In genomic region chr19:38816131-38816750, GRCh38 we compare ENCODE assay signal across 23 cellular contexts. TPM values are rescaled to one million over a fixed set of nuclear protein-coding genes. Genes with fewer than 3 reads are reported as not detected.
"Had no signal": no experiment of that assay in that cellular context is flagged by ENCODE, and none has a peak within 500 bp of the region (broad histone marks: within the 10 kb centered on the region; RNA-seq: fewer than 3 reads in every experiment).

No MANE protein-coding gene starts in this region.

- H3K27me3 ChIP-seq: dorsolateral prefrontal cortex, foreskin keratinocyte, neutrophil, right lobe of liver had no signal

- H3K9me3 Mint-ChIP-seq: activated naive CD4-positive, alpha-beta T cell treated with anti-CD3 and anti-CD28 coated beads for 36 hours; activated T-helper 2 cell treated with anti-CD3 and anti-CD28 coated beads, Interferon-gamma antibody, Interleukin-2, Interleukin-4, amounts not matched to agents 10 μg/mL and 5 μg/mL and 100 μg/mL, durations not matched to agents 14 hours and 24 hours and 36 hours; brain; natural killer cell; stimulated activated memory B cell treated with anti-CD40 and anti-IgM and Interleukin-4, amounts not matched to agents 10 μg/mL and 1 μg/mL and 100 μg/mL, for 72 hours; T-helper 2 cell treated with Interferon-gamma antibody and Interleukin-4, amounts not matched to agents 5 μg/mL and 100 μg/mL, for 36 hours had no signal

- H3K79me2 ChIP-seq: parathyroid adenoma had no signal

- ATAC-seq: activated CD8-positive, alpha-beta memory T cell treated with anti-CD3 and anti-CD28 coated beads, Interleukin-2, amount 10 ng/mL, durations not matched to agents 7 days and 5 days; foreskin keratinocyte; lower lobe of right lung; natural killer cell; right lobe of liver; stimulated activated memory B cell treated with anti-CD40 and anti-IgM and Interleukin-4, amounts not matched to agents 10 μg/mL and 1 μg/mL and 100 μg/mL, for 72 hours had no signal

- H3K9me3 ChIP-seq: lower lobe of right lung, neutrophil, right lobe of liver had no signal

- H3K27ac ChIP-seq: dorsolateral prefrontal cortex, foreskin keratinocyte, lower lobe of right lung, neutrophil, parathyroid adenoma, right lobe of liver had no signal

- DNase-seq: activated CD4-positive, alpha-beta T cell treated with anti-CD3 and anti-CD28 coated beads, Interleukin-2, amount 50 U/mL, for 48 hours; activated CD8-positive, alpha-beta memory T cell treated with anti-CD3 and anti-CD28 coated beads, Interleukin-2, amount 10 ng/mL, durations not matched to agents 7 days and 5 days; activated naive CD4-positive, alpha-beta T cell treated with anti-CD3 and anti-CD28 coated beads for 36 hours; anterior cingulate cortex; dorsolateral prefrontal cortex; foreskin keratinocyte; glutamatergic neuron; hypothalamus; islet precursor cell; lower lobe of right lung; natural killer cell; stimulated activated CD4-positive, alpha-beta T cell treated with anti-CD3 and anti-CD28 coated beads, Interleukin-4, amount 100 ng/mL, for 24 hours had no signal

- H3K9ac ChIP-seq: parathyroid adenoma had no signal

- H3K4me3 ChIP-seq: dorsolateral prefrontal cortex, lower lobe of right lung, right lobe of liver, smooth muscle cell had no signal

- H3K27ac Mint-ChIP-seq: activated CD8-positive, alpha-beta memory T cell treated with anti-CD3 and anti-CD28 coated beads, Interleukin-2, amount 10 ng/mL, durations not matched to agents 7 days and 5 days; activated naive CD4-positive, alpha-beta T cell treated with anti-CD3 and anti-CD28 coated beads for 36 hours; activated T-helper 2 cell treated with anti-CD3 and anti-CD28 coated beads, Interferon-gamma antibody, Interleukin-2, Interleukin-4, amounts not matched to agents 10 μg/mL and 5 μg/mL and 100 μg/mL, durations not matched to agents 14 hours and 24 hours and 36 hours; natural killer cell; stimulated activated memory B cell treated with anti-CD40 and anti-IgM and Interleukin-4, amounts not matched to agents 10 μg/mL and 1 μg/mL and 100 μg/mL, for 72 hours; T-helper 2 cell treated with Interferon-gamma antibody and Interleukin-4, amounts not matched to agents 5 μg/mL and 100 μg/mL, for 36 hours had no signal

- H3K4me1 ChIP-seq: foreskin keratinocyte, lower lobe of right lung, parathyroid adenoma had no signal

- H3K27me3 Mint-ChIP-seq: activated CD8-positive, alpha-beta memory T cell treated with anti-CD3 and anti-CD28 coated beads, Interleukin-2, amount 10 ng/mL, durations not matched to agents 7 days and 5 days; brain; stimulated activated memory B cell treated with anti-CD40 and anti-IgM and Interleukin-4, amounts not matched to agents 10 μg/mL and 1 μg/mL and 100 μg/mL, for 72 hours had no signal

- H2AFZ ChIP-seq: parathyroid adenoma had no signal

- H3K4me1 Mint-ChIP-seq: brain had no signal

- H3K36me3 Mint-ChIP-seq: natural killer cell had no signal

- H3K4me3 Mint-ChIP-seq: activated CD8-positive, alpha-beta memory T cell treated with anti-CD3 and anti-CD28 coated beads, Interleukin-2, amount 10 ng/mL, durations not matched to agents 7 days and 5 days; activated naive CD4-positive, alpha-beta T cell treated with anti-CD3 and anti-CD28 coated beads for 36 hours; natural killer cell; stimulated activated memory B cell treated with anti-CD40 and anti-IgM and Interleukin-4, amounts not matched to agents 10 μg/mL and 1 μg/mL and 100 μg/mL, for 72 hours; T-helper 2 cell treated with Interferon-gamma antibody and Interleukin-4, amounts not matched to agents 5 μg/mL and 100 μg/mL, for 36 hours had no signal

- H3K4me2 ChIP-seq: smooth muscle cell had no signal

RNA-seq across cellular contexts. Expression of gene LGALS4, which starts 3.5 kb away (rescaled TPM):
- total RNA-seq: activated naive CD4-positive, alpha-beta T cell treated with anti-CD3 and anti-CD28 coated beads for 36 hours; epithelial cell of proximal tubule; fibroblast of lung; foreskin keratinocyte; smooth muscle cell had no signal
- polyA plus RNA-seq: fibroblast of lung had no signal

RNA-seq across cellular contexts. Expression of gene LGALS7B, which starts 27.2 kb away (rescaled TPM):
- total RNA-seq: activated CD8-positive, alpha-beta memory T cell treated with anti-CD3 and anti-CD28 coated beads, Interleukin-2, amount 10 ng/mL, durations not matched to agents 7 days and 5 days; activated naive CD4-positive, alpha-beta T cell treated with anti-CD3 and anti-CD28 coated beads for 36 hours; activated T-helper 2 cell treated with anti-CD3 and anti-CD28 coated beads, Interferon-gamma antibody, Interleukin-2, Interleukin-4, amounts not matched to agents 10 μg/mL and 5 μg/mL and 100 μg/mL, durations not matched to agents 14 hours and 24 hours and 36 hours; dorsolateral prefrontal cortex; fibroblast of lung; lower lobe of right lung; mesenteric fat pad; natural killer cell; right lobe of liver; smooth muscle cell had no signal
- polyA plus RNA-seq: smooth muscle cell had no signal

RNA-seq across cellular contexts. Expression of gene LGALS7, which starts 42.9 kb away (rescaled TPM):
- total RNA-seq: activated CD8-positive, alpha-beta memory T cell treated with anti-CD3 and anti-CD28 coated beads, Interleukin-2, amount 10 ng/mL, durations not matched to agents 7 days and 5 days; activated naive CD4-positive, alpha-beta T cell treated with anti-CD3 and anti-CD28 coated beads for 36 hours; activated T-helper 2 cell treated with anti-CD3 and anti-CD28 coated beads, Interferon-gamma antibody, Interleukin-2, Interleukin-4, amounts not matched to agents 10 μg/mL and 5 μg/mL and 100 μg/mL, durations not matched to agents 14 hours and 24 hours and 36 hours; epithelial cell of proximal tubule; fibroblast of lung; lower lobe of right lung; mesenteric fat pad; natural killer cell; right lobe of liver; smooth muscle cell had no signal
- polyA plus RNA-seq: fibroblast of lung, smooth muscle cell had no signal
